ENCODE assay signal across 22 cellular contexts in genomic region chr6:37569999-37570776, GRCh38.
DNase-seq lines count a peak whose midpoint lies in the region; ATAC-seq and TF ChIP-seq lines count a peak whose summit lies in the region.
"Had no signal": no experiment of that assay in that cellular context is flagged by ENCODE, and none has a peak within 500 bp of the region (broad histone marks: within the 10 kb centered on the region; RNA-seq: fewer than 3 reads in every experiment).

No MANE protein-coding gene starts in this region.

- peak; percentile 78 to 82 for ATAC-seq in naive B cell (ENCODE audit: low read depth in 2 of 2)
- ATAC-seq: left colon had no signal

- H3K36me3 Mint-ChIP-seq in naive B cell: no peaks in the 10 kb centered on the region
- H3K36me3 Mint-ChIP-seq: activated naive CD4-positive, alpha-beta T cell treated with anti-CD3 and anti-CD28 coated beads, Interleukin-2, amount 50 U/mL, for 24 hours had no signal

- peaks cover 6 to 10% of the 10 kb centered on the region in 2 donors for H3K4me1 ChIP-seq in thyroid gland

- 37 to 43% methylated on average over 15 to 16 of the region's 16 CpGs for WGBS in thyroid gland, 2 donors

- H3K27me3 ChIP-seq in thyroid gland: peaks cover 6% of the 10 kb centered on the region

- no peaks in the 10 kb centered on the region for H3K36me3 ChIP-seq in thyroid gland
- H3K36me3 ChIP-seq: tibial nerve had no signal

- TF ChIP-seq POLR2A in NB4 (IDR thresholded peaks at IDR 0.05; ENCODE audit: extremely low read depth, insufficient read length): no peak
- no peak for TF ChIP-seq POLR2A in thyroid gland (IDR thresholded peaks at IDR 0.05)

- peaks cover 0 to 8% (median 0%) of the 10 kb centered on the region in 3 donors for H3K27me3 Mint-ChIP-seq in naive B cell
- H3K27me3 Mint-ChIP-seq: activated naive CD4-positive, alpha-beta T cell treated with anti-CD3 and anti-CD28 coated beads, Interleukin-2, amount 50 U/mL, for 24 hours had no signal

- peak overlapping the region in 4 of 6 donors; percentile 15 to 88 (median 64) for H3K27ac Mint-ChIP-seq in naive B cell
- H3K27ac Mint-ChIP-seq: activated naive CD4-positive, alpha-beta T cell treated with anti-CD3 and anti-CD28 coated beads, Interleukin-2, amount 50 U/mL, for 24 hours had no signal

- H3K4me1 Mint-ChIP-seq in naive B cell: peaks cover 27 to 44% (median 38%) of the 10 kb centered on the region in 3 donors

- intact Hi-C loops in thyroid gland (cut with DNase I): loop anchor here (5.0 kb wide), 1 partner anchor 83 kb away; no protein-coding TSS in a partner anchor

- no peak overlapping the region for H3K27ac ChIP-seq in thyroid gland
- H3K27ac ChIP-seq: 22Rv1, epithelial cell of prostate, tibial nerve had no signal

- peak; percentile 52 for DNase-seq in DMS 273 (lab: John Stamatoyannopoulos, UW; ENCODE audit: unreplicated experiment)
- no peak for DNase-seq in DMS 273 treated with DMSO at 0.1 percent for 48 hours (lab: John Stamatoyannopoulos, UW)
- peak; percentile 39 for DNase-seq in NB4 (ENCODE audit: low read depth)
- peak; percentile 56 for DNase-seq in UCSD-AML1 (lab: John Stamatoyannopoulos, UW; ENCODE audit: unreplicated experiment)
- DNase-seq in naive B cell: peak; percentile 51
- no peak for DNase-seq in thyroid gland
- no peak for DNase-seq in stimulated activated naive CD4-positive, alpha-beta T cell treated with Interleukin-2 at 50 U/mL for 16 hours (lab: John Stamatoyannopoulos, UW)
- no peak for DNase-seq in GM13976 (ENCODE audit: low spot score)
- DNase-seq: activated CD4-positive, alpha-beta T cell treated with anti-CD3 and anti-CD28 coated beads, Interleukin-2, amount 50 U/mL, for 48 hours; activated T-cell treated with anti-CD3 and anti-CD28 coated beads for 4 hours; C1 segment of cervical spinal cord; cortex of kidney; left colon; midbrain; NCI-H2029 treated with DMSO at 0.1 percent for 48 hours; NCI-H774; RPMI8226 had no signal

- no peaks in the 10 kb centered on the region for H3K9me3 ChIP-seq in thyroid gland
- H3K9me3 ChIP-seq: tibial nerve had no signal

- no peaks in the 10 kb centered on the region for H3K9me3 Mint-ChIP-seq in naive B cell
- H3K9me3 Mint-ChIP-seq: activated naive CD4-positive, alpha-beta T cell treated with anti-CD3 and anti-CD28 coated beads, Interleukin-2, amount 50 U/mL, for 24 hours; neural crest cell had no signal

- in situ Hi-C loops in GM13976 (cut with MboI; ENCODE audit: low sequenced_read_pairs, unreplicated experiment): loop anchor here (10.0 kb wide), 1 partner anchor 85 kb away; no protein-coding TSS in a partner anchor

- TF ChIP-seq CTCF in NB4 (IDR thresholded peaks at IDR 0.05; ENCODE audit: low read depth, low read length) (no peak), thyroid gland (IDR thresholded peaks at IDR 0.05) (no peak), GM13976 (IDR thresholded peaks at IDR 0.05; ENCODE audit: borderline replicate concordance, control extremely low read depth, extremely low read depth, insufficient read depth, missing control alignments) (no peak)

- no peak overlapping the region for H3K4me3 ChIP-seq in NB4 (ENCODE audit: low read depth, low read length)
- no peak overlapping the region for H3K4me3 ChIP-seq in thyroid gland (replicated peaks in 1 of 3)
- H3K4me3 ChIP-seq: tibial nerve had no signal

- peak overlapping the region in 6 of 8 donors; percentile 0 to 84 (median 42) for H3K4me3 Mint-ChIP-seq in naive B cell
- H3K4me3 Mint-ChIP-seq: activated naive CD4-positive, alpha-beta T cell treated with anti-CD3 and anti-CD28 coated beads, Interleukin-2, amount 50 U/mL, for 24 hours; neural crest cell had no signal

Comparison
In these comparisons a context has a peak if more than half of its experiments do, and no peak if none do; other contexts are left out.
1. DNase-seq: peak in DMS 273 (single experiment), NB4 (single experiment), UCSD-AML1 (single experiment) and naive B cell (single experiment); none in DMS 273 treated with DMSO at 0.1 percent for 48 hours (single experiment), thyroid gland (0 of 2), stimulated activated naive CD4-positive, alpha-beta T cell treated with Interleukin-2 at 50 U/mL for 16 hours (single experiment) and GM13976 (single experiment).